Comparison of ENCODE assay signal across 13 cellular contexts in the genomic region with DNA sequence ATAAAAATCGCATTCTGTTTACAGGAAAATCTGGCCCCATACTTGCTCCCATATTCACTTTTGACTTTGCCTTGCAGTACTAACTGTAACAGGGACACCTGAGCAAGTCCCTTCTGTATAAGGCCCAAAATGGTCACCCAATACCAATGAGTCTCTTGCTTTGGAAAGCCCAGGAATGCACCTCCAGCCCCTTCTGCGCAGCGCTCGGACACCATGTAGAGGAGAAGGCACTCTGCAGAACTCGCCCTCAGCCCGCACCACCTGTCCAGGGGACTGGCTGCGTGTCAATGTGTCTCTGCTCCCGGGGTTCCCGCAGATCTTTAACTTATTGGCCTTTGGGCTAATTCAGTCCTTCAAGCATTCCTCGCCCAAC. TPM values are rescaled to one million over a fixed set of nuclear protein-coding genes. Genes with fewer than 3 reads are reported as not detected.
DNase-seq lines count a peak whose midpoint lies in the region; ATAC-seq, FAIRE-seq and TF ChIP-seq lines count a peak whose summit lies in the region.
"Had no signal": no experiment of that assay in that cellular context is flagged by ENCODE, and none has a peak within 500 bp of the region (broad histone marks: within the 10 kb centered on the region; RNA-seq: fewer than 3 reads in every experiment).

No MANE protein-coding gene starts in this region.

- H3K4me2 ChIP-seq in OCI-LY1 (ENCODE audit: low read length) (peak overlapping the region; percentile 66), keratinocyte (ENCODE audit: control insufficient read depth, extremely low read depth, insufficient read depth, low read depth, low read length) (peak overlapping the region; percentile 67)

- no peak overlapping the region for H3K27ac ChIP-seq in left ventricle myocardium inferior (replicated peaks)
- H3K27ac ChIP-seq in OCI-LY1 (ENCODE audit: low read depth, low read length, poor library complexity, severe bottlenecking): no peak overlapping the region
- H3K27ac ChIP-seq in keratinocyte (ENCODE audit: control insufficient read depth, insufficient read depth, low read length): no peak overlapping the region
- peak overlapping the region; percentile 13 to 85 for H3K27ac ChIP-seq in testis

- H3K9me3 ChIP-seq in left ventricle myocardium inferior (replicated peaks) (no peaks in the 10 kb centered on the region), OCI-LY1 (ENCODE audit: low read length) (no peaks in the 10 kb centered on the region), keratinocyte (ENCODE audit: control insufficient read depth, low read depth, low read length) (no peaks in the 10 kb centered on the region), testis (no peaks in the 10 kb centered on the region)
- H3K9me3 ChIP-seq: thoracic aorta had no signal

- H3F3A ChIP-seq in OCI-LY1 (ENCODE audit: insufficient read depth, low read length): no peaks in the 10 kb centered on the region

- no peaks in the 10 kb centered on the region for H3K9me2 ChIP-seq in OCI-LY1 (ENCODE audit: low read depth, low read length)

- no peak for TF ChIP-seq CTCF in left ventricle myocardium inferior (IDR thresholded peaks at IDR 0.05; ENCODE audit: borderline replicate concordance)
- TF ChIP-seq CTCF in OCI-LY1 (IDR thresholded peaks at IDR 0.05; ENCODE audit: low read length): no peak
- TF ChIP-seq CTCF in keratinocyte (optimal IDR thresholded peaks at IDR 0.05 in 1 of 3, IDR thresholded peaks at IDR 0.05 in 1 of 3, conservative IDR thresholded peaks at IDR 0.05 in 1 of 3; ENCODE audit: extremely low read depth in 1 of 3, insufficient read depth in 2 of 3, low read length in 3 of 3): no peak
- no peak for TF ChIP-seq CTCF in testis (IDR thresholded peaks at IDR 0.05)

- H2AFZ ChIP-seq in OCI-LY1 (ENCODE audit: low read length): peak overlapping the region; percentile 43
- peak overlapping the region; percentile 54 for H2AFZ ChIP-seq in keratinocyte (ENCODE audit: control insufficient read depth, low read length)

- DNase-seq in Right ventricle myocardium inferior (ENCODE audit: missing footprints) (no peak), left ventricle myocardium inferior (no peak), keratinocyte (ENCODE audit: low read depth, low spot score) (no peak), testis (no peak), NCI-H510A (lab: John Stamatoyannopoulos, UW) (no peak), EL (no peak)
- no peak for DNase-seq in stimulated activated naive CD4-positive, alpha-beta T cell treated with Interleukin-2 at 50 U/mL for 16 hours (lab: John Stamatoyannopoulos, UW)

- H3K9ac ChIP-seq in OCI-LY1 (ENCODE audit: low read length) (peak overlapping the region; percentile 13; the same call in 1 of the 2 replicates), keratinocyte (ENCODE audit: control insufficient read depth, extremely low read depth, insufficient read depth, low read length) (no peak overlapping the region)

- no peak for TF ChIP-seq POLR2A in testis (IDR thresholded peaks at IDR 0.05)

- H3K4me3 ChIP-seq in left ventricle myocardium inferior (no peak overlapping the region), OCI-LY1 (ENCODE audit: low read depth, low read length, poor library complexity, severe bottlenecking) (peak overlapping the region; percentile 45), keratinocyte (ENCODE audit: control insufficient read depth in 2 of 3, extremely low read depth in 1 of 3, insufficient read depth in 2 of 3, low read depth in 1 of 3, low read length in 3 of 3) (peak overlapping the region in 1 of 3 experiments; percentile 43), testis (no peak overlapping the region)
- H3K4me3 ChIP-seq: SJSA1, skin epidermis, thoracic aorta had no signal

- FAIRE-seq in keratinocyte (lab: Jason Lieb, UNC): no peak

- H3K4me1 ChIP-seq in left ventricle myocardium inferior (peaks cover 13% of the 10 kb centered on the region), OCI-LY1 (ENCODE audit: insufficient read depth, low read length, severe bottlenecking) (peaks cover 14% of the 10 kb centered on the region), keratinocyte (ENCODE audit: control insufficient read depth, extremely low read depth, insufficient read depth, low read length) (peaks cover 3% of the 10 kb centered on the region), testis (peaks cover 16% of the 10 kb centered on the region)

- no peaks in the 10 kb centered on the region for H3K27me3 ChIP-seq in left ventricle myocardium inferior (ENCODE audit: low read depth)
- H3K27me3 ChIP-seq in OCI-LY1 (ENCODE audit: insufficient read depth, low read length): no peaks in the 10 kb centered on the region
- H3K27me3 ChIP-seq in keratinocyte (ENCODE audit: control insufficient read depth, extremely low read depth, insufficient read depth, low read length): peaks cover 4% of the 10 kb centered on the region
- H3K27me3 ChIP-seq in testis: no peaks in the 10 kb centered on the region
- H3K27me3 ChIP-seq: SJSA1 had no signal

- H4K20me1 ChIP-seq in OCI-LY1 (ENCODE audit: insufficient read depth, low read length) (no peaks in the 10 kb centered on the region), keratinocyte (ENCODE audit: control insufficient read depth, extremely low read depth, insufficient read depth, low read length) (no peaks in the 10 kb centered on the region)

- dilution Hi-C loops in keratinocyte (cut with MboI; ENCODE audit: extremely low pct_ligation_motif_present, low sequenced_read_pairs): no loop called here

- H3K79me2 ChIP-seq in OCI-LY1 (ENCODE audit: insufficient read depth, low read length): no peaks in the 10 kb centered on the region
- H3K79me2 ChIP-seq in keratinocyte (ENCODE audit: control insufficient read depth, insufficient read depth, low read length): no peaks in the 10 kb centered on the region

- peak; percentile 20 for ATAC-seq in Right ventricle myocardium inferior

- WGBS in testis, 2 donors: 39 to 48% methylated on average over 10 of the region's 10 CpGs

- intact Hi-C loops in Right ventricle myocardium inferior (cut with DNase I): loop anchor here (1.0 kb wide), 1 partner anchor 114 kb away; no protein-coding TSS in a partner anchor
- intact Hi-C loops in left ventricle myocardium inferior (cut with micrococcal nuclease): loop anchor here (2.0 kb wide), 1 partner anchor 116 kb away; no protein-coding TSS in a partner anchor
- intact Hi-C loops in testis (cut with DNase I; ENCODE audit: low total_unique reads): loop anchor here (5.0 kb wide), 1 partner anchor 109 kb away; no protein-coding TSS in a partner anchor

- H3K9me1 ChIP-seq in keratinocyte (ENCODE audit: control insufficient read depth, extremely low read depth, insufficient read depth, low read length): no peaks in the 10 kb centered on the region

- no peaks in the 10 kb centered on the region for H3K36me3 ChIP-seq in left ventricle myocardium inferior
- H3K36me3 ChIP-seq in OCI-LY1 (ENCODE audit: insufficient read depth, low read length): no peaks in the 10 kb centered on the region; the same call in 1 of the 2 replicates
- no peaks in the 10 kb centered on the region for H3K36me3 ChIP-seq in keratinocyte (ENCODE audit: control insufficient read depth in 2 of 2, extremely low read depth in 1 of 2, insufficient read depth in 2 of 2, low read length in 2 of 2)
- no peaks in the 10 kb centered on the region for H3K36me3 ChIP-seq in testis (ENCODE audit: low read depth, missing control alignments)
- H3K36me3 ChIP-seq: SJSA1, thoracic aorta had no signal

RNA-seq across cellular contexts. Expression of a gene that starts 0.7 kb away (rescaled TPM):
- not detected for total RNA-seq in Right ventricle myocardium inferior
- total RNA-seq in left ventricle myocardium inferior: not detected
- polyA plus RNA-seq in keratinocyte: not detected in 3 replicates
- not detected for polyA plus RNA-seq in keratinocyte (2011; ENCODE audit: low read depth)
- polyA plus RNA-seq in keratinocyte (2011; cell fraction: cytosol; rRNA removed): not detected in 2 replicates
- polyA plus RNA-seq in keratinocyte (2011; cell fraction: nucleus; rRNA removed): not detected in 2 replicates
- polyA plus RNA-seq in keratinocyte (2012; ENCODE audit: low replicate concordance): not detected in 2 replicates
- polyA minus RNA-seq in keratinocyte: not detected in 3 replicates
- polyA minus RNA-seq in keratinocyte (2011; cell fraction: cytosol; rRNA and poly(A)+ RNA removed): not detected
- polyA minus RNA-seq in keratinocyte (2011; cell fraction: nucleus; rRNA and poly(A)+ RNA removed): not detected in 2 replicates
- 100 to 1,000 TPM; 431 to 729 TPM for total RNA-seq in testis
- polyA plus RNA-seq in testis (ENCODE audit: insufficient read depth, low read depth, low replicate concordance): 147 TPM
- total RNA-seq: activated T-helper 1 cell treated with anti-CD3 and anti-CD28 coated beads, Interleukin-12 subunit alpha, Interleukin-12 subunit beta, Interleukin-2, Interleukin-4 antibody, amounts not matched to agents 30 ng/mL and 10 ng/mL and 1 ng/mL, durations not matched to agents 14 hours and 24 hours and 36 hours; SJSA1; thoracic aorta had no signal
- polyA plus RNA-seq: AG04450 had no signal

RNA-seq across cellular contexts. Expression of a gene that starts 34.7 kb away (rescaled TPM):
- total RNA-seq in Right ventricle myocardium inferior (124 TPM), left ventricle myocardium inferior (127 TPM), testis (100 to 1,000 TPM; 126 to 238 TPM)
- polyA plus RNA-seq in keratinocyte (861 to 1,182 TPM (median 986 TPM) in 3 replicates), testis (ENCODE audit: insufficient read depth, low read depth, low replicate concordance) (171 TPM)
- polyA plus RNA-seq in keratinocyte (2011; ENCODE audit: low read depth): 838 TPM
- polyA plus RNA-seq in keratinocyte (2011; cell fraction: cytosol; rRNA removed): 346 and 603 TPM in 2 replicates
- 1,059 and 1,163 TPM in 2 replicates for polyA plus RNA-seq in keratinocyte (2011; cell fraction: nucleus; rRNA removed)
- 545 and 662 TPM in 2 replicates for polyA plus RNA-seq in keratinocyte (2012; ENCODE audit: low replicate concordance)
- 912 to 1,016 TPM (median 913 TPM) in 3 replicates for polyA minus RNA-seq in keratinocyte
- polyA minus RNA-seq in keratinocyte (2011; cell fraction: cytosol; rRNA and poly(A)+ RNA removed): 765 TPM
- polyA minus RNA-seq in keratinocyte (2011; cell fraction: nucleus; rRNA and poly(A)+ RNA removed): 512 and 771 TPM in 2 replicates

Comparison
In these comparisons a context has a peak if more than half of its experiments do, and no peak if none do; other contexts are left out.
1. H3K27ac ChIP-seq: peak in testis (2 of 2); none in left ventricle myocardium inferior (single experiment), OCI-LY1 (single experiment) and keratinocyte (single experiment).
2. RNA of a gene that starts 0.7 kb away (total RNA-seq): 431 to 729 TPM in testis; not detected in Right ventricle myocardium inferior (single experiment) and not detected in left ventricle myocardium inferior (single experiment); every median in the first group is over 100 times any median in the second.